Comparison of ENCODE assay signal across 18 cellular contexts in genomic region chr7:8086239-8086638, GRCh38.
DNase-seq lines count a peak whose midpoint lies in the region; ATAC-seq and TF ChIP-seq lines count a peak whose summit lies in the region.
"Had no signal": no experiment of that assay in that cellular context is flagged by ENCODE, and none has a peak within 500 bp of the region (broad histone marks: within the 10 kb centered on the region; RNA-seq: fewer than 3 reads in every experiment).

No MANE protein-coding gene starts in this region.

- CTCF ChIA-PET in WTC11 (lab: Charles Lee): interaction anchor here (0.6 to 2.6 kb wide), 6 partner anchors 20 to 1419 kb away, joined by 3 to 9 read pairs (median 6); no protein-coding TSS in a partner anchor

- H3K4me1 Mint-ChIP-seq in H9 (peaks cover 25 to 29% of the 10 kb centered on the region in 2 experiments), WTC11 (peaks cover 26% of the 10 kb centered on the region), neural crest cell (peaks cover 8% of the 10 kb centered on the region)

- H3K56ac ChIP-seq in H9 (ENCODE audit: insufficient read length, low read depth, low read length): no peak overlapping the region

- H3K4me1 ChIP-seq in H9 (ENCODE audit: insufficient read depth, low read length): 0 out of 2 replicates have a peak, but pooled peaks cover 2% of the 10 kb centered on the region
- H3K4me1 ChIP-seq: BE2C had no signal

- H3K9me3 ChIP-seq in H9 (ENCODE audit: control insufficient read depth, low read depth, low read length): no peaks in the 10 kb centered on the region
- H3K9me3 ChIP-seq: BE2C had no signal

- no peak overlapping the region for H2BK15ac ChIP-seq in H9 (ENCODE audit: low read depth, low read length)

- H3K79me2 ChIP-seq in H9 (ENCODE audit: insufficient read depth, low read length): no peaks in the 10 kb centered on the region

- DNase-seq in H9: no peak
- no peak for DNase-seq in WTC11 (ENCODE audit: low spot score)
- DNase-seq in neural crest cell (ENCODE audit: low read depth, low spot score): no peak
- no peak for DNase-seq in NCI-H1092 treated with DMSO at 0.1 percent for 48 hours (lab: John Stamatoyannopoulos, UW)
- DNase-seq in NCI-H510A (lab: John Stamatoyannopoulos, UW): no peak
- DNase-seq: ACHN; BE2C; C1 segment of cervical spinal cord; CD4-positive, CD25-positive, alpha-beta regulatory T cell; CD8-positive, alpha-beta memory T cell; COR-L47; DMS 273 treated with DMSO at 0.1 percent for 48 hours; DMS53; DND-41; EL; HCEC 1CT had no signal

- no peak overlapping the region for H3K14ac ChIP-seq in H9 (ENCODE audit: insufficient read depth, low read length)

- H3K79me1 ChIP-seq in H9 (ENCODE audit: insufficient read depth, low read depth, low read length, poor library complexity, severe bottlenecking): no peaks in the 10 kb centered on the region

- H4K5ac ChIP-seq in H9 (ENCODE audit: insufficient read length, low read depth, low read length): no peak overlapping the region

- ATAC-seq in WTC11: peak; percentile 57; the same call in 1 of the 2 replicates
- ATAC-seq in activated CD4-positive, CD25-positive, alpha-beta regulatory T cell treated with anti-CD3 and anti-CD28 coated beads, Interleukin-2, amount 50 U/mL, for 24 hours: no peak
- no peak for ATAC-seq in GM18909 (IDR thresholded peaks at IDR 0.05; ENCODE audit: poor library complexity, unreplicated experiment)

- H2BK20ac ChIP-seq in H9 (ENCODE audit: low read depth, low read length, poor library complexity, severe bottlenecking): no peak overlapping the region

- H3K9me3 Mint-ChIP-seq in H9 (no peaks in the 10 kb centered on the region), WTC11 (no peaks in the 10 kb centered on the region), neural crest cell (no peaks in the 10 kb centered on the region)
- H3K9me3 Mint-ChIP-seq: CD4-positive, CD25-positive, alpha-beta regulatory T cell; CD8-positive, alpha-beta memory T cell had no signal

- no peak overlapping the region for H3T11ph ChIP-seq in H9 (ENCODE audit: low read length)

- no peak overlapping the region for H2AFZ ChIP-seq in H9 (ENCODE audit: low read length)

- H3K9ac ChIP-seq in H9 (ENCODE audit: extremely low read depth, insufficient read length, low read length): no peak overlapping the region

- H3K27me3 Mint-ChIP-seq in H9 (ENCODE audit: low read depth) (no peaks in the 10 kb centered on the region), WTC11 (ENCODE audit: low read depth) (no peaks in the 10 kb centered on the region), neural crest cell (ENCODE audit: low read depth) (no peaks in the 10 kb centered on the region)
- H3K27me3 Mint-ChIP-seq: CD4-positive, CD25-positive, alpha-beta regulatory T cell; CD8-positive, alpha-beta memory T cell had no signal

- H3K4me2 ChIP-seq in H9 (ENCODE audit: insufficient read depth, insufficient read length, low read length): no peak overlapping the region

- H3K4ac ChIP-seq in H9 (ENCODE audit: low read depth, low read length): no peak overlapping the region

- H3K23ac ChIP-seq in H9 (ENCODE audit: insufficient read length, low read depth, low read length): no peak overlapping the region

- no peak overlapping the region for H3K18ac ChIP-seq in H9 (ENCODE audit: insufficient read length, low read depth, low read length)

- H3K36me3 Mint-ChIP-seq in H9 (ENCODE audit: insufficient read depth in 1 of 3, low read depth in 3 of 3) (peaks cover 4 to 11% (median 8%) of the 10 kb centered on the region in 3 experiments; a peak in 5 of 7 replicates), WTC11 (peaks cover 3% of the 10 kb centered on the region; the same call in 1 of the 2 replicates), neural crest cell (ENCODE audit: low read depth) (peaks cover under 1% of the 10 kb centered on the region)

- no peak for TF ChIP-seq CTCF in H9 (conservative IDR thresholded peaks at IDR 0.05)
- no peak for TF ChIP-seq CTCF in WTC11 (IDR thresholded peaks at IDR 0.05)
- no peak for TF ChIP-seq CTCF in neural crest cell (conservative IDR thresholded peaks at IDR 0.05)

- no peaks in the 10 kb centered on the region for H4K20me1 ChIP-seq in H9 (ENCODE audit: control insufficient read depth, insufficient read depth, insufficient read length)

- no peak overlapping the region for H2BK120ac ChIP-seq in H9 (ENCODE audit: low read depth, low read length, poor library complexity, severe bottlenecking)

- peak overlapping the region in 2 of 3 experiments; percentile 74 to 91; a peak in 5 of 7 replicates for H3K27ac Mint-ChIP-seq in H9
- peak overlapping the region; percentile 44; the same call in 1 of the 2 replicates for H3K27ac Mint-ChIP-seq in WTC11
- H3K27ac Mint-ChIP-seq in neural crest cell (ENCODE audit: unreplicated experiment): peak overlapping the region; percentile 25

- H3K23me2 ChIP-seq in H9 (ENCODE audit: insufficient read length, low read depth, low read length, poor library complexity, severe bottlenecking): no peaks in the 10 kb centered on the region

- H2BK5ac ChIP-seq in H9 (ENCODE audit: insufficient read length, low read length): no peak overlapping the region

- POLR2A ChIA-PET in WTC11 (lab: Charles Lee): interaction anchor here (0.6 to 0.7 kb wide), 2 partner anchors 447 to 641 kb away, joined by 3 to 8 read pairs; no protein-coding TSS in a partner anchor

- H3K4me3 Mint-ChIP-seq in H9 (no peak overlapping the region), WTC11 (no peak overlapping the region), neural crest cell (no peak overlapping the region)
- H3K4me3 Mint-ChIP-seq: CD4-positive, CD25-positive, alpha-beta regulatory T cell; CD8-positive, alpha-beta memory T cell had no signal

- no CpG with 5 or more reads among the region's 6 CpGs for WGBS in H9 (ENCODE audit: extremely low coverage, insufficient read length, low lambda C conversion rate)

- H2AK5ac ChIP-seq in H9 (ENCODE audit: insufficient read length, low read length): no peak overlapping the region

- no peaks in the 10 kb centered on the region for H3K27me3 ChIP-seq in H9 (ENCODE audit: insufficient read depth, low read length)
- H3K27me3 ChIP-seq: BE2C had no signal

- no peak overlapping the region for H2BK12ac ChIP-seq in H9 (ENCODE audit: insufficient read length, low read depth, low read length)

- H4K8ac ChIP-seq in H9 (replicated peaks; ENCODE audit: insufficient read length, low read depth, low read length): no peak overlapping the region

- H4K91ac ChIP-seq in H9 (ENCODE audit: insufficient read length, low read depth, low read length): no peak overlapping the region

- no peak overlapping the region for H3K27ac ChIP-seq in H9 (ENCODE audit: insufficient read length, low read depth, low read length)

TF ChIP-seq in WTC11, 78 proteins besides CTCF, POLR2A, EP300 and RAD21 (continues in another document):
- TF ChIP-seq CREB1 (CRISPR knock-in tag; IDR thresholded peaks at IDR 0.05) (no peak), AFF4 (CRISPR knock-in tag; IDR thresholded peaks at IDR 0.05; ENCODE audit: borderline replicate concordance) (no peak), ATF1 (CRISPR knock-in tag; IDR thresholded peaks at IDR 0.05) (no peak), ZBTB43 (CRISPR knock-in tag; IDR thresholded peaks at IDR 0.05) (no peak), SOX15 (CRISPR knock-in tag; IDR thresholded peaks at IDR 0.05) (no peak), ERG (CRISPR knock-in tag; IDR thresholded peaks at IDR 0.05) (no peak), OVOL2 (CRISPR knock-in tag; IDR thresholded peaks at IDR 0.05; ENCODE audit: borderline replicate concordance) (no peak)

Comparison
In these comparisons a context has a peak if more than half of its experiments do, and no peak if none do; other contexts are left out.
1. H3K27ac Mint-ChIP-seq: peak in every context shown above with its lines; median percentile 82 in H9; 44 in WTC11; 25 in neural crest cell.